Comparison of ENCODE assay signal across 20 cellular contexts in genomic region chr5:150529555-150529954, GRCh38. TPM values are rescaled to one million over a fixed set of nuclear protein-coding genes. Genes with fewer than 3 reads are reported as not detected.
DNase-seq lines count a peak whose midpoint lies in the region; ATAC-seq and TF ChIP-seq lines count a peak whose summit lies in the region.
"Had no signal": no experiment of that assay in that cellular context is flagged by ENCODE, and none has a peak within 500 bp of the region (broad histone marks: within the 10 kb centered on the region; RNA-seq: fewer than 3 reads in every experiment).

No MANE protein-coding gene starts in this region.

- H3K27me3 ChIP-seq in right atrium auricular region (no peaks in the 10 kb centered on the region), breast epithelium (no peaks in the 10 kb centered on the region), mesendoderm (ENCODE audit: insufficient read depth, low read length, poor library complexity) (no peaks in the 10 kb centered on the region), upper lobe of right lung (no peaks in the 10 kb centered on the region)

- H3K4ac ChIP-seq in mesendoderm (ENCODE audit: low read depth, low read length): no peak overlapping the region

- no peak overlapping the region for H2BK15ac ChIP-seq in mesendoderm (replicated peaks; ENCODE audit: low read depth)

- TF ChIP-seq POLR2A in breast epithelium (IDR thresholded peaks at IDR 0.05): no peak

- DNase-seq in right atrium auricular region (ENCODE audit: low spot score) (no peak), Right ventricle myocardium superior (no peak), breast epithelium (ENCODE audit: low spot score in 2 of 2) (no peak), mesendoderm (peak; percentile 91), upper lobe of right lung (no peak), NCI-H1694 (lab: John Stamatoyannopoulos, UW) (no peak), mucosa of descending colon (no peak)
- DNase-seq: activated CD4-positive, CD25-positive, alpha-beta regulatory T cell treated with anti-CD3 and anti-CD28 coated beads, Interleukin-2, amount 50 U/mL, for 72 hours; activated CD8-positive, alpha-beta T cell treated with anti-CD3 and anti-CD28 coated beads for 36 hours; activated naive CD8-positive, alpha-beta T cell treated with anti-CD3 and anti-CD28 coated beads, Interleukin-2, amount 10 ng/mL, durations not matched to agents 7 days and 5 days; COR-L47; H7; KG1; left ventricle myocardium superior; NCI-H1436; NCI-H2107; nephron progenitor cell; stimulated activated CD4-positive, alpha-beta T cell treated with anti-CD3 and anti-CD28 coated beads, Interleukin-1b, Interleukin-23, amount 100 ng/mL, for 48 hours had no signal

- no peak overlapping the region for H4K5ac ChIP-seq in mesendoderm (ENCODE audit: low read length)

- no peak overlapping the region for H4K8ac ChIP-seq in mesendoderm (ENCODE audit: low read depth, low read length)

- H3K23ac ChIP-seq in mesendoderm (ENCODE audit: low read length): no peak overlapping the region

- H3K79me2 ChIP-seq in mesendoderm (ENCODE audit: control insufficient read depth, insufficient read depth, low read length): peaks cover 22% of the 10 kb centered on the region

- intact Hi-C loops in Right ventricle myocardium superior (cut with DNase I) (no loop called here), breast epithelium (cut with DNase I; ENCODE audit: low total_unique reads) (no loop called here), upper lobe of right lung (cut with DNase I) (no loop called here), mucosa of descending colon (cut with DNase I, micrococcal nuclease) (loop anchor here (5.0 to 10.0 kb wide), 2 partner anchors 65 to 72 kb away; no protein-coding TSS in a partner anchor)

- peaks cover 26% of the 10 kb centered on the region for H3K79me1 ChIP-seq in mesendoderm (ENCODE audit: low read length)

- TF ChIP-seq CTCF in right atrium auricular region (IDR thresholded peaks at IDR 0.05): no peak
- TF ChIP-seq CTCF in breast epithelium (IDR thresholded peaks at IDR 0.05): no peak
- no peak for TF ChIP-seq CTCF in upper lobe of right lung (IDR thresholded peaks at IDR 0.05)
- TF ChIP-seq CTCF in mucosa of descending colon (IDR thresholded peaks at IDR 0.05): no peak

- WGBS in mesendoderm (ENCODE audit: extremely low coverage, insufficient coverage, low lambda C conversion rate): 100% methylated on average over 1 of the region's 4 CpGs

- H3K4me3 ChIP-seq in right atrium auricular region: no peak overlapping the region
- no peak overlapping the region for H3K4me3 ChIP-seq in breast epithelium
- H3K4me3 ChIP-seq in mesendoderm (ENCODE audit: low read length): no peak overlapping the region
- H3K4me3 ChIP-seq in upper lobe of right lung: no peak overlapping the region
- H3K4me3 ChIP-seq in mucosa of descending colon: no peak overlapping the region
- H3K4me3 ChIP-seq: skin epidermis had no signal

- H2BK5ac ChIP-seq in mesendoderm (ENCODE audit: low read length): no peak overlapping the region

- H3K9me3 ChIP-seq in right atrium auricular region (no peaks in the 10 kb centered on the region), breast epithelium (no peaks in the 10 kb centered on the region), upper lobe of right lung (no peaks in the 10 kb centered on the region), mucosa of descending colon (no peaks in the 10 kb centered on the region)

- no peak overlapping the region for H3K9ac ChIP-seq in mesendoderm (ENCODE audit: low read length)

- H2BK120ac ChIP-seq in mesendoderm (ENCODE audit: low read depth, low read length): no peak overlapping the region

- no peak overlapping the region for H3K4me2 ChIP-seq in mesendoderm (ENCODE audit: low read length)

- H3K27ac ChIP-seq in right atrium auricular region: peak overlapping the region; percentile 58 to 75
- peak overlapping the region; percentile 52 to 58 for H3K27ac ChIP-seq in breast epithelium
- H3K27ac ChIP-seq in mesendoderm (ENCODE audit: low read depth, low read length): no peak overlapping the region
- peak overlapping the region; percentile 66 for H3K27ac ChIP-seq in upper lobe of right lung

- no peak overlapping the region for H3K56ac ChIP-seq in mesendoderm (ENCODE audit: low read length)

- H3K4me1 ChIP-seq in right atrium auricular region: peaks cover 0 to 81% of the 10 kb centered on the region in 2 donors
- no peaks in the 10 kb centered on the region for H3K4me1 ChIP-seq in breast epithelium
- peaks cover 6% of the 10 kb centered on the region for H3K4me1 ChIP-seq in mesendoderm (ENCODE audit: control insufficient read depth, low read depth, low read length)
- H3K4me1 ChIP-seq in upper lobe of right lung: peaks cover 6% of the 10 kb centered on the region
- no peaks in the 10 kb centered on the region for H3K4me1 ChIP-seq in mucosa of descending colon (ENCODE audit: low read depth)

- no peak for ATAC-seq in Right ventricle myocardium superior (ENCODE audit: poor library complexity)
- no peak for ATAC-seq in upper lobe of right lung
- no peak for ATAC-seq in HG03432 (IDR thresholded peaks at IDR 0.05; ENCODE audit: unreplicated experiment)
- no peak for ATAC-seq in mucosa of descending colon
- ATAC-seq: activated CD8-positive, alpha-beta T cell treated with anti-CD3 and anti-CD28 coated beads for 36 hours; left ventricle myocardium superior had no signal

- peaks cover 29% of the 10 kb centered on the region for H3K36me3 ChIP-seq in right atrium auricular region
- H3K36me3 ChIP-seq in breast epithelium: no peaks in the 10 kb centered on the region
- H3K36me3 ChIP-seq in mesendoderm (ENCODE audit: control insufficient read depth, insufficient read depth, low read length): peaks cover 6% of the 10 kb centered on the region
- H3K36me3 ChIP-seq in upper lobe of right lung: peaks cover 52% of the 10 kb centered on the region
- H3K36me3 ChIP-seq in mucosa of descending colon (ENCODE audit: low read depth): no peaks in the 10 kb centered on the region

- no peak overlapping the region for H2AK5ac ChIP-seq in mesendoderm (ENCODE audit: low read length)

- peak overlapping the region; percentile 61 for H3K18ac ChIP-seq in mesendoderm (ENCODE audit: low read length)

RNA-seq across cellular contexts. Expression of gene NDST1, which starts 21.6 kb away (rescaled TPM):
- 10 to 100 TPM; 81.4 to 91.8 TPM for total RNA-seq in right atrium auricular region
- total RNA-seq in Right ventricle myocardium superior: 50.8 TPM
- total RNA-seq in breast epithelium: 10 to 100 TPM; 46.7 to 92.3 (median 74.1) TPM
- 36.0 TPM for polyA plus RNA-seq in mesendoderm (2013, experiment 1 of 2)
- polyA plus RNA-seq in mesendoderm (2013, experiment 2 of 2): 34.9 TPM
- 143 TPM for total RNA-seq in upper lobe of right lung
- total RNA-seq in mucosa of descending colon: 10 to 100 TPM; 58.1 to 66.5 (median 60.6) TPM

Comparison
In these comparisons a context has a peak if more than half of its experiments do, and no peak if none do; other contexts are left out.
1. intact Hi-C loops: an anchor here in mucosa of descending colon (5.0 to 10.0 kb wide); none called in Right ventricle myocardium superior, breast epithelium and upper lobe of right lung.